2 cellular contexts compared by ENCODE assay signal in genomic region chr11:61749607-61750217, GRCh38.
TF ChIP-seq lines count a peak whose summit lies in the region.

No MANE protein-coding gene starts in this region.

TF ChIP-seq in HEK293, 187 proteins besides CTCF, POLR2A, EP300 and RAD21:
- TF ChIP-seq PRDM2 (tag by site-specific recombination; IDR thresholded peaks at IDR 0.05; ENCODE audit: borderline replicate concordance) (no peak), ZSCAN30 (tag by site-specific recombination; IDR thresholded peaks at IDR 0.05) (no peak), EGR2 (tag by site-specific recombination; IDR thresholded peaks at IDR 0.05; ENCODE audit: low read depth) (peak; percentile 50; the same call in 1 of the 2 replicates)

TF ChIP-seq in K562, 482 proteins besides CTCF, POLR2A, EP300 and RAD21 (continues in another document):
- TF ChIP-seq RBBP5 (IDR thresholded peaks at IDR 0.05; ENCODE audit: borderline replicate concordance, insufficient read depth, low read length, poor library complexity, severe bottlenecking) (peak; percentile 34), RNF2 (IDR thresholded peaks at IDR 0.05) (peak; percentile 81), USF1 (CRISPR knock-in tag; IDR thresholded peaks at IDR 0.05) (no peak), GATA2 (CRISPR knock-in tag; IDR thresholded peaks at IDR 0.05) (no peak), CREB5 (CRISPR knock-in tag; IDR thresholded peaks at IDR 0.05) (no peak), TOE1 (IDR thresholded peaks at IDR 0.05; ENCODE audit: borderline replicate concordance) (0 out of 2 replicates have a peak, but pooled peaks have one; percentile 20), TOE1 (CRISPR knock-in tag; IDR thresholded peaks at IDR 0.05; ENCODE audit: borderline replicate concordance, low read depth) (no peak), NR2C2 (CRISPR knock-in tag; IDR thresholded peaks at IDR 0.05) (no peak), NR2C2 (tag; IDR thresholded peaks at IDR 0.05) (peak; percentile 71), MNT (conservative IDR thresholded peaks at IDR 0.05) (peak in 1 of 2 experiments; percentile 31; a peak in 1 of 4 replicates), VEZF1 (CRISPR knock-in tag; IDR thresholded peaks at IDR 0.05) (peak; percentile 98), ZNF444 (CRISPR knock-in tag; IDR thresholded peaks at IDR 0.05) (no peak), MBD2 (IDR thresholded peaks at IDR 0.05; ENCODE audit: borderline replicate concordance, low read depth) (peak; percentile 50; the same call in 1 of the 2 replicates), MYC (IDR thresholded peaks at IDR 0.05; ENCODE audit: low read depth, low read length) (peak; percentile 50), MYC (CRISPR knock-in tag; IDR thresholded peaks at IDR 0.05; ENCODE audit: borderline replicate concordance, low read depth) (no peak), ZBTB7A (IDR thresholded peaks at IDR 0.05; ENCODE audit: borderline replicate concordance, control insufficient read depth, low read depth, low read length) (peak; percentile 89; the same call in 1 of the 2 replicates), DMBX1 (CRISPR knock-in tag; IDR thresholded peaks at IDR 0.05; ENCODE audit: borderline replicate concordance) (peak; percentile 22; the same call in 1 of the 2 replicates), TFAP4 (CRISPR knock-in tag; IDR thresholded peaks at IDR 0.05; ENCODE audit: borderline replicate concordance) (peak; percentile 99), TBL1XR1 (IDR thresholded peaks at IDR 0.05; ENCODE audit: low read length in 2 of 2) (peak in 1 of 2 experiments; percentile 34; a peak in 1 of 4 replicates), ZNF395 (CRISPR knock-in tag; IDR thresholded peaks at IDR 0.05) (0 out of 2 replicates have a peak, but pooled peaks have one; percentile 12), SIN3A (IDR thresholded peaks at IDR 0.05; ENCODE audit: borderline replicate concordance in 2 of 2, control insufficient read depth in 1 of 2, low read depth in 2 of 2, low read length in 2 of 2) (peak in 1 of 2 experiments; percentile 52; a peak in 1 of 4 replicates), HNRNPLL (IDR thresholded peaks at IDR 0.05; ENCODE audit: low read depth, low read length, poor library complexity, severe bottlenecking) (peak; percentile 19), RB1 (IDR thresholded peaks at IDR 0.05; ENCODE audit: low read depth) (no peak), BCOR (IDR thresholded peaks at IDR 0.05) (0 out of 2 replicates have a peak, but pooled peaks have one; percentile 30), ZNF592 (IDR thresholded peaks at IDR 0.05) (peak; percentile 65; the same call in 1 of the 2 replicates), TEAD4 (IDR thresholded peaks at IDR 0.05; ENCODE audit: low read length) (peak; percentile 61), TEAD4 (CRISPR knock-in tag; IDR thresholded peaks at IDR 0.05; ENCODE audit: borderline replicate concordance) (no peak), ETS1 (conservative IDR thresholded peaks at IDR 0.05; ENCODE audit: control insufficient read depth, low read depth, low read length) (peak; percentile 68), EP400 (IDR thresholded peaks at IDR 0.05) (no peak), NEUROD1 (IDR thresholded peaks at IDR 0.05; ENCODE audit: borderline replicate concordance, low read depth, low read length, partially characterized antibody) (peak; percentile 11), MECOM (CRISPR knock-in tag; IDR thresholded peaks at IDR 0.05) (no peak), CBFA2T2 (conservative IDR thresholded peaks at IDR 0.05) (peak; percentile 76), SOX6 (IDR thresholded peaks at IDR 0.05) (peak; percentile 95), ATF7 (IDR thresholded peaks at IDR 0.05) (0 out of 2 replicates have a peak, but pooled peaks have one; percentile 18), POLR2AphosphoS5 (IDR thresholded peaks at IDR 0.05; ENCODE audit: control insufficient read depth, insufficient read depth, low read depth, low read length) (peak; percentile 76), KDM1A (IDR thresholded peaks at IDR 0.05) (peak; percentile 77 to 84; a peak in 3 of 4 replicates), XRCC4 (IDR thresholded peaks at IDR 0.05; ENCODE audit: extremely low read depth, insufficient read depth, insufficient read length) (no peak), E2F4 (CRISPR knock-in tag; IDR thresholded peaks at IDR 0.05; ENCODE audit: low read depth) (no peak), CTBP1 (IDR thresholded peaks at IDR 0.05; ENCODE audit: borderline replicate concordance) (peak; percentile 39; the same call in 1 of the 2 replicates), HMGN3 (IDR thresholded peaks at IDR 0.05; ENCODE audit: borderline replicate concordance, extremely low read depth, insufficient read length, low read depth, low read length) (peak; percentile 94), CHD1 (IDR thresholded peaks at IDR 0.05; ENCODE audit: low read length) (no peak), NCOA1 (IDR thresholded peaks at IDR 0.05; ENCODE audit: low read depth) (0 out of 2 replicates have a peak, but pooled peaks have one; percentile 40), SMARCA4 (IDR thresholded peaks at IDR 0.05) (peak; percentile 73)
